ENCODE assay signal across 8 cellular contexts in the genomic region with DNA sequence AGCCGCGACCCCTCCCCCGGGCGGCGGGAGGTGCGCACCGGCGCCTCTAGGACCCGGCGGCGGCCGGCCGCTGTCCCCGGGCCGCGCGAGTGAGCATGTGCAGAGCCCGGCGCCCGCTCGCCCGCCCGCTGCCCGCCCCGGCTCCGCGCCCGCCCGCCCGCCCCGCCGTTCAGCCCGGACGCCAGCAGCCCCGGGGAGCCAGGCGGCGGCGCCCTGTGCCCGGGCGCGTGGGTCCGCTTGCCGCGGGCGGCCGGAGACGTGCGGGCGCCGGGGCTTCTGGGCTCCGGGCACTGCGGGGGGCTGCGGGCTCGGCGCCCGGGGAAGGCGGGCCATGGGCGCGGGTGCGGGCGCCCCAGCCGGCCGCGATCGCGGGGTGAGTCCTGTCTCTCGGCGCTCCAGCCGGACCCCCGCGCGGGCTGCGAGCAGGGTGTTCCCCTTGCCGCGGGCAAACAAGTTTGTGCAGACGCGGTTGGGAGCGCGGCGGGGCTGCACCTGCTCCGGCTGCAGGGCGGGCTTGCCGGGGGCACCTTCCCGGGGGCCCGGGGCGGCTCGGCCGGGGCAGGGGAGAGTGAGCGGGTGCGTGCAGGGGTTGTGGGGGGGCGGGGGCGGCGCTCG. TPM values are rescaled to one million over a fixed set of nuclear protein-coding genes. Genes with fewer than 3 reads are reported as not detected.
DNase-seq lines count a peak whose midpoint lies in the region; ATAC-seq and TF ChIP-seq lines count a peak whose summit lies in the region.

Gene WSCD1 (plus strand): TSS at position 100 of the 615 bp plus-strand sequence. CDS start 10,280 bp downstream, outside the sequence.

- H3K4me1 ChIP-seq in SJSA1 (replicated peaks): peaks cover 19% of the 10 kb centered on the region
- no peaks in the 10 kb centered on the region for H3K4me1 ChIP-seq in fibroblast of lung (ENCODE audit: control insufficient read depth, extremely low read depth, insufficient read depth, low read length)
- H3K4me1 ChIP-seq in effector memory CD4-positive, alpha-beta T cell (ENCODE audit: control insufficient read depth, insufficient read depth, low read length, poor library complexity, severe bottlenecking): peaks cover 6% of the 10 kb centered on the region

- no peaks in the 10 kb centered on the region for H4K20me1 ChIP-seq in fibroblast of lung (ENCODE audit: control insufficient read depth, extremely low read depth, insufficient read depth, low read length)

- no peaks in the 10 kb centered on the region; the same call in 1 of the 2 replicates for H3K9me3 ChIP-seq in SJSA1 (replicated peaks)
- no peaks in the 10 kb centered on the region for H3K9me3 ChIP-seq in fibroblast of lung (ENCODE audit: control insufficient read depth, insufficient read depth, low read depth, low read length)
- H3K9me3 ChIP-seq in effector memory CD4-positive, alpha-beta T cell (ENCODE audit: control insufficient read depth, low read length): no peaks in the 10 kb centered on the region

- H3K9me3 Mint-ChIP-seq in nephron progenitor cell: no peaks in the 10 kb centered on the region

- H3K27ac ChIP-seq in SJSA1: no peak within 1 kb of the TSS
- no peak within 1 kb of the TSS for H3K27ac ChIP-seq in fibroblast of lung (ENCODE audit: insufficient read depth, low read length)
- no peak within 1 kb of the TSS for H3K27ac ChIP-seq in effector memory CD4-positive, alpha-beta T cell (ENCODE audit: insufficient read depth, low read length, poor library complexity, severe bottlenecking)

- H3K36me3 ChIP-seq in SJSA1: no peaks in the 10 kb centered on the region
- H3K36me3 ChIP-seq in fibroblast of lung (ENCODE audit: control insufficient read depth, insufficient read depth, low read length): no peaks in the 10 kb centered on the region
- no peaks in the 10 kb centered on the region for H3K36me3 ChIP-seq in effector memory CD4-positive, alpha-beta T cell (ENCODE audit: control insufficient read depth, insufficient read depth, low read length)

- H3K36me3 Mint-ChIP-seq in nephron progenitor cell (ENCODE audit: low read depth): no peaks in the 10 kb centered on the region

- no peak within 1 kb of the TSS for H3K9ac ChIP-seq in fibroblast of lung (ENCODE audit: insufficient read depth, low read length)

- H3K27ac Mint-ChIP-seq in nephron progenitor cell: no peak within 1 kb of the TSS

- no peak within 1 kb of the TSS for H3K4me2 ChIP-seq in fibroblast of lung (ENCODE audit: extremely low read depth, insufficient read depth, low read length)

- H3K79me2 ChIP-seq in fibroblast of lung (ENCODE audit: control insufficient read depth, insufficient read depth, low read length): no peaks in the 10 kb centered on the region

- DNase-seq in DMS 273 (lab: John Stamatoyannopoulos, UW; ENCODE audit: unreplicated experiment): peak; percentile 52
- DNase-seq in DMS 273 treated with DMSO at 0.1 percent for 48 hours (lab: John Stamatoyannopoulos, UW): no peak
- no peak for DNase-seq in SJSA1 (ENCODE audit: low read depth in 1 of 2, low spot score in 2 of 2)
- DNase-seq in fibroblast of lung (ENCODE audit: low read depth in 2 of 2): no peak
- DNase-seq in nephron progenitor cell: peak; percentile 68
- DNase-seq in effector memory CD4-positive, alpha-beta T cell: no peak

- H3K27me3 Mint-ChIP-seq in nephron progenitor cell (ENCODE audit: low read depth, poor library complexity): peaks cover 82% of the 10 kb centered on the region

- H3K27me3 ChIP-seq in SJSA1 (replicated peaks): peaks cover 33% of the 10 kb centered on the region
- H3K27me3 ChIP-seq in fibroblast of lung (ENCODE audit: control insufficient read depth, insufficient read depth, low read length): peaks cover 17% of the 10 kb centered on the region
- H3K27me3 ChIP-seq in effector memory CD4-positive, alpha-beta T cell (replicated peaks; ENCODE audit: control insufficient read depth, insufficient read depth, low read length, poor library complexity, severe bottlenecking): peaks cover 21% of the 10 kb centered on the region

- no peak within 1 kb of the TSS for H2AFZ ChIP-seq in fibroblast of lung (ENCODE audit: low read length)

- H3K4me3 ChIP-seq in SJSA1 (peak within 1 kb of the TSS; percentile 15; the same call in 1 of the 2 replicates), fibroblast of lung (replicated peaks in 1 of 4; ENCODE audit: control extremely low read depth in 1 of 4, insufficient read depth in 1 of 4, low read depth in 3 of 4, low read length in 4 of 4) (peak within 1 kb of the TSS in 3 of 4 experiments; percentile 7 to 61 (median 42))
- no peak within 1 kb of the TSS for H3K4me3 ChIP-seq in effector memory CD4-positive, alpha-beta T cell (ENCODE audit: insufficient read depth, low read depth, low read length, poor library complexity, severe bottlenecking)

- peak within 1 kb of the TSS; percentile 93 for H3K4me3 Mint-ChIP-seq in nephron progenitor cell

- no peak for TF ChIP-seq CTCF in fibroblast of lung (conservative IDR thresholded peaks at IDR 0.05 in 1 of 2, IDR thresholded peaks at IDR 0.05 in 1 of 2; ENCODE audit: low read depth in 1 of 2, low read length in 2 of 2)
- no peak for TF ChIP-seq CTCF in nephron progenitor cell (IDR thresholded peaks at IDR 0.05)

- ATAC-seq in GM18867 (IDR thresholded peaks at IDR 0.05; ENCODE audit: unreplicated experiment): no peak
- ATAC-seq in GM19023 (IDR thresholded peaks at IDR 0.05; ENCODE audit: unreplicated experiment): no peak

- peaks cover 23% of the 10 kb centered on the region for H3K4me1 Mint-ChIP-seq in nephron progenitor cell

RNA-seq across cellular contexts. Expression of gene WSCD1, which starts in this region (rescaled TPM):
- total RNA-seq in SJSA1 (2014; rRNA removed; shearing (Covaris generic)): 0.32 and 3.4 TPM in 2 replicates
- 0.51 and 0.83 TPM in 2 replicates for total RNA-seq in fibroblast of lung
- 0.06 and 0.56 TPM in 2 replicates for polyA plus RNA-seq in fibroblast of lung
- 0.05 and 1.1 TPM in 2 replicates for polyA plus RNA-seq in fibroblast of lung (2012)
- 0.15 and 0.55 TPM in 2 replicates for polyA minus RNA-seq in fibroblast of lung (ENCODE audit: low replicate concordance)

Comparison
In these comparisons a context has a peak if more than half of its experiments do, and no peak if none do; other contexts are left out.
1. DNase-seq: peak in DMS 273 (single experiment) and nephron progenitor cell (single experiment); none in DMS 273 treated with DMSO at 0.1 percent for 48 hours (single experiment), SJSA1 (0 of 2), fibroblast of lung (0 of 2) and effector memory CD4-positive, alpha-beta T cell (0 of 3).